In the genomic region with DNA sequence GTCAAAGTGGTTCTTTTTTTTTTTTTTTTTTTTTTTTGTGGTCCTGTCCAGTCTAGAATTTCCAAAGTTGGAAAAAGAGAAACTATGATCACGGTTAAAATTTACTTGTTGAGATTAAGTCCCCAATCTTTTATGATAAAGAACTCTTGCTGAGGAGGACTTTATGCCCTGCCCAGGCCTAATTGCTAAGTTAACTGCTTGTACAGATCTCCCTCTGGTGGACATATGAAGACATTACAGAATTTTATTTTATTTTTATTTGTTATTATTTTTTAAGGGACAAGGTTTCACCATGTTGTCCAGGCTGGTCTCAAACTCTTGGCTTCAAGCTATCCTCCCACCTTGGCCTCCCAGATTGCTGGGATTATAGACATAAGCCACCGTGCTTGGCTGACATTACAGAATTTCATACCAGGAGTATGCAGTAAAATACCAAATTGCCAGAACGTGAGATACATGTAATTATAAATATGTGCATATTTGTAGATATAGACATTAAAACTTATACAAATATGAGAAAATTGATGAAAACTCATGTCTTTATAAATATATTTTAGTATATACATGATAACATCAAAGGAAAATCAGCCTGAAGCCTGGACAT, we compare ENCODE assay signal across 8 cellular contexts.
DNase-seq lines count a peak whose midpoint lies in the region; ATAC-seq and TF ChIP-seq lines count a peak whose summit lies in the region.

No MANE protein-coding gene starts in this region.

- BruUV-seq in OCI-LY7 (replicated peaks; lab: Mats Ljungman, UMichigan) = no TSS peak

- no peaks in the 10 kb centered on the region for H3K79me2 ChIP-seq in OCI-LY7 (ENCODE audit: insufficient read depth, low read depth, low read length)

- peaks cover 3% of the 10 kb centered on the region for H3K27me3 ChIP-seq in endodermal cell (ENCODE audit: control insufficient read depth, insufficient read depth, low read length, poor library complexity, severe bottlenecking)

- H3K4me1 Mint-ChIP-seq in endodermal cell = peaks cover 17% of the 10 kb centered on the region

- DNase-seq in AG20443 (ENCODE audit: low spot score) (peak; percentile 61), HT-29 (ENCODE audit: low spot score) (peak; percentile 54), OCI-LY7 (ENCODE audit: low spot score) (peak; percentile 70), endodermal cell (no peak), myocyte (ENCODE audit: low read depth) (peak; percentile 60), mucosa of gallbladder (ENCODE audit: low spot score) (no peak), posterior vena cava (ENCODE audit: low spot score) (no peak)

- POLR2A ChIA-PET in OCI-LY7 (lab: Charles Lee) = interaction anchor here (0.6 kb wide), 1 partner anchor 497 kb away, joined by 3 read pairs; no protein-coding TSS in a partner anchor

- no peak overlapping the region for H3K27ac Mint-ChIP-seq in endodermal cell

- intact Hi-C loops in OCI-LY7 (cut with micrococcal nuclease; ENCODE audit: unreplicated experiment) = loop anchor here (5.0 kb wide), 1 partner anchor 1036 kb away; no protein-coding TSS in a partner anchor
- intact Hi-C loops in posterior vena cava (cut with DNase I) = loop anchor here in 1 of 2 donors (5.0 kb wide), 1 partner anchor 1116 kb away; no protein-coding TSS in a partner anchor

- no peak overlapping the region for H3K9ac ChIP-seq in endodermal cell (ENCODE audit: extremely low read depth, low read length, poor library complexity, severe bottlenecking)

- no peaks in the 10 kb centered on the region for H3K27me3 Mint-ChIP-seq in endodermal cell (ENCODE audit: insufficient read depth)

- H3K36me3 Mint-ChIP-seq in endodermal cell (ENCODE audit: low read depth) = no peaks in the 10 kb centered on the region

- H3K4me2 ChIP-seq in OCI-LY7 (ENCODE audit: low read length) = no peak overlapping the region

- ATAC-seq in GM18502 (IDR thresholded peaks at IDR 0.05; ENCODE audit: poor library complexity, unreplicated experiment) = peak; percentile 78

- 4% methylated on average over 2 of the region's 3 CpGs; no CpG with 5 or more reads in 1 of the 2 experiments for WGBS in endodermal cell (ENCODE audit: insufficient coverage in 1 of 2, insufficient read length in 1 of 2), 2 experiments

- H3K4me3 ChIP-seq in OCI-LY7 (ENCODE audit: low read depth, low read length, poor library complexity, severe bottlenecking) (no peak overlapping the region), endodermal cell (ENCODE audit: low read length) (no peak overlapping the region)

- no peaks in the 10 kb centered on the region for H3K9me3 ChIP-seq in OCI-LY7 (ENCODE audit: low read length)
- no peaks in the 10 kb centered on the region for H3K9me3 ChIP-seq in endodermal cell (ENCODE audit: control insufficient read depth, low read length)

- CTCF ChIA-PET in OCI-LY7 (lab: Charles Lee; ENCODE audit: unreplicated experiment) = interaction anchor here (1.0 kb wide), 1 partner anchor 109 kb away, joined by 3 read pairs; no protein-coding TSS in a partner anchor

- no peak overlapping the region for H3K27ac ChIP-seq in OCI-LY7 (ENCODE audit: low read depth, low read length, poor library complexity, severe bottlenecking)
- H3K27ac ChIP-seq in endodermal cell (ENCODE audit: low read depth, low read length) = no peak overlapping the region

- H3K4me3 Mint-ChIP-seq in endodermal cell = no peak overlapping the region

- TF ChIP-seq CTCF in OCI-LY7 (conservative IDR thresholded peaks at IDR 0.05; ENCODE audit: low read length) = peak; percentile 83
- TF ChIP-seq CTCF in endodermal cell (conservative IDR thresholded peaks at IDR 0.05) = peak; percentile 85

- H3K9me2 ChIP-seq in OCI-LY7 (ENCODE audit: insufficient read depth, low read length) = no peaks in the 10 kb centered on the region

- H3K36me3 ChIP-seq in OCI-LY7 (ENCODE audit: insufficient read depth, low read length) = no peaks in the 10 kb centered on the region
- no peaks in the 10 kb centered on the region for H3K36me3 ChIP-seq in endodermal cell (ENCODE audit: control insufficient read depth, insufficient read depth, low read length)

- H3K4me1 ChIP-seq in OCI-LY7 (ENCODE audit: insufficient read depth, low read length, poor library complexity, severe bottlenecking) = no peaks in the 10 kb centered on the region
- no peaks in the 10 kb centered on the region for H3K4me1 ChIP-seq in endodermal cell (ENCODE audit: control insufficient read depth, insufficient read depth, low read length)

- H2AFZ ChIP-seq in OCI-LY7 (ENCODE audit: low read length) = no peak overlapping the region

- H3K9me3 Mint-ChIP-seq in endodermal cell = no peaks in the 10 kb centered on the region

- H4K20me1 ChIP-seq in OCI-LY7 (ENCODE audit: insufficient read depth, low read length) = no peaks in the 10 kb centered on the region

Comparison
In these comparisons a context has a peak if more than half of its experiments do, and no peak if none do; other contexts are left out.
1. DNase-seq: peak in AG20443 (single experiment), HT-29 (single experiment), OCI-LY7 (single experiment) and myocyte (single experiment); none in endodermal cell (single experiment), mucosa of gallbladder (single experiment) and posterior vena cava (single experiment).